In genomic region chr6:6678185-6678671, GRCh38 we compare ENCODE assay signal across 11 cellular contexts.
DNase-seq lines count a peak whose midpoint lies in the region; ATAC-seq, FAIRE-seq and TF ChIP-seq lines count a peak whose summit lies in the region.
"Had no signal": no experiment of that assay in that cellular context is flagged by ENCODE, and none has a peak within 500 bp of the region (broad histone marks: within the 10 kb centered on the region; RNA-seq: fewer than 3 reads in every experiment).

No MANE protein-coding gene starts in this region.

- intact Hi-C loops in pancreas (cut with DNase I): no loop called here
- intact Hi-C loops in Caco-2 (cut with micrococcal nuclease; ENCODE audit: unreplicated experiment): loop anchor here (10.0 kb wide), 1 partner anchor 217 kb away; no protein-coding TSS in a partner anchor

- no peaks in the 10 kb centered on the region for H3K36me3 Mint-ChIP-seq in natural killer cell treated with Interleukin-12 subunit alpha and Interleukin-12 subunit beta and Interleukin-15 and Interleukin-18, amount 100 ng/mL, for 72 hours
- H3K36me3 Mint-ChIP-seq in Caco-2 (ENCODE audit: insufficient read depth, unreplicated experiment): no peaks in the 10 kb centered on the region

- no peak overlapping the region for H3K27ac ChIP-seq in pancreas

- H3K4me3 ChIP-seq in epithelial cell of esophagus (ENCODE audit: low read length) (no peak overlapping the region), pancreas (no peak overlapping the region), Caco-2 (ENCODE audit: low read depth, low read length) (no peak overlapping the region)
- H3K4me3 ChIP-seq: right lobe of liver had no signal

- no TSS peak for BruUV-seq in Caco-2 (replicated peaks; lab: Mats Ljungman, UMichigan)

- FAIRE-seq in pancreas (lab: Jason Lieb, UNC): no peak

- H3K4me1 Mint-ChIP-seq in natural killer cell treated with Interleukin-12 subunit alpha and Interleukin-12 subunit beta and Interleukin-15 and Interleukin-18, amount 100 ng/mL, for 72 hours (ENCODE audit: low read depth in 2 of 2): peaks cover 8% of the 10 kb centered on the region in 2 donors
- peaks cover 12% of the 10 kb centered on the region for H3K4me1 Mint-ChIP-seq in Caco-2 (ENCODE audit: low read depth, unreplicated experiment)

- ATAC-seq in pancreas (peak; percentile 47 to 74 (median 64)), HG03571 (IDR thresholded peaks at IDR 0.05; ENCODE audit: unreplicated experiment) (no peak), GM18502 (IDR thresholded peaks at IDR 0.05; ENCODE audit: poor library complexity, unreplicated experiment) (no peak)
- no peak for ATAC-seq in natural killer cell treated with Interleukin-12 subunit alpha and Interleukin-12 subunit beta and Interleukin-15 and Interleukin-18, amount 100 ng/mL, for 72 hours
- ATAC-seq: stimulated activated naive CD8-positive, alpha-beta T cell treated with anti-CD3 and anti-CD28 coated beads, Interleukin-15, Interleukin-2, amounts not matched to agents 100 U/mL and 50 U/mL, for 24 hours had no signal

- no peaks in the 10 kb centered on the region for H3K27me3 ChIP-seq in pancreas
- H3K27me3 ChIP-seq in Caco-2 (replicated peaks; ENCODE audit: control insufficient read depth, insufficient read depth, low read length): no peaks in the 10 kb centered on the region
- H3K27me3 ChIP-seq: right lobe of liver had no signal

- DNase-seq in H4 (ENCODE audit: low spot score) (peak; percentile 81), NCI-H69 (lab: John Stamatoyannopoulos, UW) (peak; percentile 96), epithelial cell of esophagus (ENCODE audit: low read depth) (peak; percentile 84), pancreas (no peak), Caco-2 (no peak)
- DNase-seq in natural killer cell treated with Interleukin-12 subunit alpha and Interleukin-12 subunit beta and Interleukin-15 and Interleukin-18, amount 100 ng/mL, for 72 hours (ENCODE audit: low spot score): no peak
- DNase-seq: cerebellar nuclear complex; stimulated activated naive CD8-positive, alpha-beta T cell treated with anti-CD3 and anti-CD28 coated beads, Interleukin-15, Interleukin-2, amounts not matched to agents 100 U/mL and 50 U/mL, for 24 hours had no signal

- TF ChIP-seq CTCF in epithelial cell of esophagus (IDR thresholded peaks at IDR 0.05; ENCODE audit: insufficient read depth, low read depth, low read length, missing control alignments) (no peak), pancreas (IDR thresholded peaks at IDR 0.05) (no peak), Caco-2 (IDR thresholded peaks at IDR 0.05; ENCODE audit: insufficient read depth in 1 of 2, low read depth in 1 of 2, low read length in 1 of 2, severe bottlenecking in 1 of 2, unreplicated experiment in 1 of 2) (no peak)

- CTCF ChIA-PET in Caco-2 (lab: Charles Lee): interaction anchor here (1.8 kb wide), 1 partner anchor 44 kb away, joined by 4 read pairs; no protein-coding TSS in a partner anchor

- H3K27ac Mint-ChIP-seq in natural killer cell treated with Interleukin-12 subunit alpha and Interleukin-12 subunit beta and Interleukin-15 and Interleukin-18, amount 100 ng/mL, for 72 hours: no peak overlapping the region
- no peak overlapping the region for H3K27ac Mint-ChIP-seq in Caco-2 (ENCODE audit: unreplicated experiment)

- peaks cover 0 to 11% of the 10 kb centered on the region in 2 donors for H3K27me3 Mint-ChIP-seq in natural killer cell treated with Interleukin-12 subunit alpha and Interleukin-12 subunit beta and Interleukin-15 and Interleukin-18, amount 100 ng/mL, for 72 hours
- H3K27me3 Mint-ChIP-seq in Caco-2 (ENCODE audit: insufficient read depth, unreplicated experiment): peaks cover under 1% of the 10 kb centered on the region

- WGBS in pancreas, 2 donors: 62 to 70% methylated on average over 12 of the region's 12 CpGs

- no peaks in the 10 kb centered on the region for H3K36me3 ChIP-seq in pancreas
- H3K36me3 ChIP-seq in Caco-2 (ENCODE audit: control insufficient read depth, insufficient read depth, low read length): no peaks in the 10 kb centered on the region
- H3K36me3 ChIP-seq: right lobe of liver had no signal

- H3K4me1 ChIP-seq in pancreas (peaks cover 7 to 31% (median 16%) of the 10 kb centered on the region in 3 donors), Caco-2 (peaks cover 6% of the 10 kb centered on the region)

- no peaks in the 10 kb centered on the region for H3K9me3 ChIP-seq in pancreas
- no peaks in the 10 kb centered on the region for H3K9me3 ChIP-seq in Caco-2
- H3K9me3 ChIP-seq: right lobe of liver had no signal

- H3K9me3 Mint-ChIP-seq in natural killer cell treated with Interleukin-12 subunit alpha and Interleukin-12 subunit beta and Interleukin-15 and Interleukin-18, amount 100 ng/mL, for 72 hours: no peaks in the 10 kb centered on the region
- no peaks in the 10 kb centered on the region for H3K9me3 Mint-ChIP-seq in Caco-2 (ENCODE audit: unreplicated experiment)

- POLR2A ChIA-PET in Caco-2 (lab: Charles Lee): no interaction called here

- H3K4me3 Mint-ChIP-seq in natural killer cell treated with Interleukin-12 subunit alpha and Interleukin-12 subunit beta and Interleukin-15 and Interleukin-18, amount 100 ng/mL, for 72 hours: no peak overlapping the region
- H3K4me3 Mint-ChIP-seq in Caco-2 (ENCODE audit: unreplicated experiment): no peak overlapping the region

Comparison
In these comparisons a context has a peak if more than half of its experiments do, and no peak if none do; other contexts are left out.
1. DNase-seq: peak in H4 (single experiment), NCI-H69 (single experiment) and epithelial cell of esophagus (single experiment); none in pancreas (0 of 6), natural killer cell treated with Interleukin-12 subunit alpha and Interleukin-12 subunit beta and Interleukin-15 and Interleukin-18, amount 100 ng/mL, for 72 hours (single experiment) and Caco-2 (0 of 2).
2. ATAC-seq: peak in pancreas (4 of 4); none in HG03571 (single experiment), natural killer cell treated with Interleukin-12 subunit alpha and Interleukin-12 subunit beta and Interleukin-15 and Interleukin-18, amount 100 ng/mL, for 72 hours (0 of 2) and GM18502 (single experiment).